19 cellular contexts compared by ENCODE assay signal in the genomic region with DNA sequence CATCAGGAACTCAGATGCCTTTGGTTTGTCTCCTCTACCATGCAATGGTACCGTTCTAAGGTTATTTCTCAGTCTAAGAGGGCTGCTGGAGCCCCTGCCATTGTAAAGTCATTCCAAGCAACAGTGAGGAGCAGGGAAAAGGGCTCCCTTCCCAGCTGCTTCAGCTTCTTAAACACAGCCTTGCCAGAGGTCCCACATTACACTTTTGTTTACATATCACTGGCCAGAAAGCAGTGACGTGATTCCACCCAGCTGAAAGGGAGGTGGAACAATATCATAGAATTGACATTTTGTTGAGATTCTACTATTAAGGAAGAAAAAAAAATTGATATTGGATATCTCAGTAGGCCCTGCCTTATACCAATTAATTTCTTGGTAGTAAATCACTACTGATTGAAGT.
DNase-seq lines count a peak whose midpoint lies in the region; ATAC-seq and TF ChIP-seq lines count a peak whose summit lies in the region.
"Had no signal": no experiment of that assay in that cellular context is flagged by ENCODE, and none has a peak within 500 bp of the region (broad histone marks: within the 10 kb centered on the region; RNA-seq: fewer than 3 reads in every experiment).

No MANE protein-coding gene starts in this region.

- H3K9me3 ChIP-seq in AG04450 (ENCODE audit: control insufficient read depth, insufficient read depth, low read length): no peaks in the 10 kb centered on the region
- H3K9me3 ChIP-seq: Caco-2 had no signal

- H3K27me3 ChIP-seq in AG04450 (ENCODE audit: control insufficient read depth, insufficient read depth, low read length): no peaks in the 10 kb centered on the region

- TF ChIP-seq CTCF in AG04450 (IDR thresholded peaks at IDR 0.05; ENCODE audit: low read depth, low read length) (no peak), choroid plexus epithelial cell (conservative IDR thresholded peaks at IDR 0.05; ENCODE audit: low read depth, low read length) (no peak), GM13976 (IDR thresholded peaks at IDR 0.05; ENCODE audit: borderline replicate concordance, control extremely low read depth, extremely low read depth, insufficient read depth, missing control alignments) (no peak)

- CTCF ChIA-PET in AG04450 (lab: Charles Lee): no interaction called here

- in situ Hi-C loops in GM13976 (cut with MboI; ENCODE audit: low sequenced_read_pairs, unreplicated experiment): no loop called here

- no peak overlapping the region for H3K4me3 ChIP-seq in AG04450 (ENCODE audit: low read depth, low read length)
- H3K4me3 ChIP-seq in choroid plexus epithelial cell (ENCODE audit: low read depth, low read length): no peak overlapping the region
- H3K4me3 ChIP-seq: GM12878 had no signal

- POLR2A ChIA-PET in AG04450 (lab: Yijun Ruan, JAX): no interaction called here

- peak overlapping the region; percentile 53 for H3K27ac ChIP-seq in AG04450 (ENCODE audit: low read depth, low read length)
- H3K27ac ChIP-seq: C4-2B had no signal

- peak; percentile 41 for DNase-seq in AG04450 (ENCODE audit: low read depth, low spot score)
- peak; percentile 56 for DNase-seq in HCEC 1CT
- peak; percentile 59 for DNase-seq in choroid plexus epithelial cell (ENCODE audit: low read depth)
- peak; percentile 79 for DNase-seq in iris pigment epithelial cell (ENCODE audit: low read depth)
- DNase-seq in GM13976 (ENCODE audit: low spot score): no peak
- no peak for DNase-seq in amygdala (lab: John Stamatoyannopoulos, UW)
- DNase-seq in T1000 (lab: John Stamatoyannopoulos, UW): no peak
- DNase-seq: 8988T; AML-193; Caco-2; CD4-positive, alpha-beta T cell; DMS79 treated with DMSO at 0.1 percent for 48 hours; GOT3; H7; KG1 had no signal

- no peak for ATAC-seq in GM18870 (IDR thresholded peaks at IDR 0.05; ENCODE audit: unreplicated experiment)
- ATAC-seq: GM12878, HepG2 had no signal

Comparison
In these comparisons a context has a peak if more than half of its experiments do, and no peak if none do; other contexts are left out.
1. DNase-seq: peak in AG04450 (single experiment), HCEC 1CT (single experiment), choroid plexus epithelial cell (single experiment) and iris pigment epithelial cell (single experiment); none in GM13976 (single experiment), amygdala (0 of 56) and T1000 (single experiment).